Comparison of ENCODE assay signal across 25 cellular contexts in the genomic region with DNA sequence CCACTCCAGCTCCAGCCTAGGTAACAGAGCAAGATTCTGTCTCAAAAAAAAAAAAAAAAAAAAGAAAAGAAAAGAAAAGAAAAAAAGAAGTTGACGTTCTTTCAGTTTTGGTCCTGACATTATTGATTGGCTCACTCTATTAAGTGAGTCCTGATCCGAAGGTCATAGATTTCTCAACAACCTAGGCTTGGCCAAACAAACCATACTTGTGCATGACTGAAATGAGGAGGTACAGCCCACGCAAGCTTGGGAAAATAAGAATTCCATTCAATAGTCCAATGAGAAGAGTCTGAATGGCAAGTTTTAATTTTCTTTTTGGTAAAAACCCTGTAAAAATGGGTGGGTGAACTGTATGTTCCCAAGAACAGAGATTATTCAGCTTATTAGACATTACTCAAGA. TPM values are rescaled to one million over a fixed set of nuclear protein-coding genes. Genes with fewer than 3 reads are reported as not detected.
DNase-seq lines count a peak whose midpoint lies in the region; ATAC-seq and TF ChIP-seq lines count a peak whose summit lies in the region.
"Had no signal": no experiment of that assay in that cellular context is flagged by ENCODE, and none has a peak within 500 bp of the region (broad histone marks: within the 10 kb centered on the region; RNA-seq: fewer than 3 reads in every experiment).

No MANE protein-coding gene starts in this region.

- no peak for TF ChIP-seq CTCF in liver (IDR thresholded peaks at IDR 0.05; ENCODE audit: low read depth, low read length, missing input control)

- H3K36me3 ChIP-seq in liver (ENCODE audit: control insufficient read depth in 4 of 4, insufficient read depth in 3 of 4, low read depth in 1 of 4, low read length in 3 of 4) = no peaks in the 10 kb centered on the region
- H3K36me3 ChIP-seq: BE2C, BLaER1 had no signal

- H3K9me3 ChIP-seq in liver (ENCODE audit: control insufficient read depth in 4 of 4, low read length in 3 of 4) = no peaks in the 10 kb centered on the region
- H3K9me3 ChIP-seq: BE2C had no signal

- WGBS in liver = 32% methylated on average over 3 of the region's 3 CpGs

- peaks cover 10 to 39% (median 26%) of the 10 kb centered on the region in 4 donors for H3K4me1 ChIP-seq in liver (ENCODE audit: control insufficient read depth in 4 of 4, insufficient read depth in 4 of 4, low read length in 3 of 4)
- H3K4me1 ChIP-seq: BE2C, BLaER1 had no signal

- H3K4me3 ChIP-seq in liver (ENCODE audit: low read depth in 1 of 3, low read length in 3 of 3) = no peak overlapping the region
- H3K4me3 ChIP-seq: BLaER1, GM12878 had no signal

- no peak overlapping the region for H3K9ac ChIP-seq in liver (ENCODE audit: low read depth in 1 of 2, low read length in 2 of 2)
- H3K9ac ChIP-seq: BLaER1 had no signal

- H3K27me3 ChIP-seq in liver (ENCODE audit: control insufficient read depth in 4 of 4, insufficient read depth in 4 of 4, low read length in 3 of 4) = no peaks in the 10 kb centered on the region

- DNase-seq in left lobe of liver (ENCODE audit: low spot score) (no peak), OCI-M1 (lab: John Stamatoyannopoulos, UW) (no peak), SKM-1 treated with dmso at 0.1 percent for 144 hours (lab: John Stamatoyannopoulos, UW; ENCODE audit: unreplicated experiment) (no peak)
- DNase-seq in activated effector memory CD4-positive, alpha-beta T cell treated with Interleukin-2 at 50 U/mL for 16 hours = no peak
- DNase-seq: 8988T; ACHN; BE2C; C1 segment of cervical spinal cord; CD4-positive, alpha-beta memory T cell; CD4-positive, CD25-positive, alpha-beta regulatory T cell; CD8-positive, alpha-beta memory T cell; COR-L47; DMS 273 treated with DMSO at 0.1 percent for 48 hours; DMS153; DMS53; DMS79; DND-41; EL; GDM1 had no signal

- H3K27ac ChIP-seq in liver (ENCODE audit: low read depth in 1 of 2, low read length in 2 of 2) = peak overlapping the region; percentile 16 to 52
- H3K27ac ChIP-seq: BLaER1 had no signal

- TF ChIP-seq RAD21 in liver (IDR thresholded peaks at IDR 0.05) = peak in 1 of 2 donors; percentile 33

- peak; percentile 34 for ATAC-seq in left lobe of liver
- ATAC-seq: GM12878 had no signal

TF ChIP-seq in liver, 16 proteins besides CTCF, POLR2A, EP300 and RAD21:
- TF ChIP-seq, protein P1, sequence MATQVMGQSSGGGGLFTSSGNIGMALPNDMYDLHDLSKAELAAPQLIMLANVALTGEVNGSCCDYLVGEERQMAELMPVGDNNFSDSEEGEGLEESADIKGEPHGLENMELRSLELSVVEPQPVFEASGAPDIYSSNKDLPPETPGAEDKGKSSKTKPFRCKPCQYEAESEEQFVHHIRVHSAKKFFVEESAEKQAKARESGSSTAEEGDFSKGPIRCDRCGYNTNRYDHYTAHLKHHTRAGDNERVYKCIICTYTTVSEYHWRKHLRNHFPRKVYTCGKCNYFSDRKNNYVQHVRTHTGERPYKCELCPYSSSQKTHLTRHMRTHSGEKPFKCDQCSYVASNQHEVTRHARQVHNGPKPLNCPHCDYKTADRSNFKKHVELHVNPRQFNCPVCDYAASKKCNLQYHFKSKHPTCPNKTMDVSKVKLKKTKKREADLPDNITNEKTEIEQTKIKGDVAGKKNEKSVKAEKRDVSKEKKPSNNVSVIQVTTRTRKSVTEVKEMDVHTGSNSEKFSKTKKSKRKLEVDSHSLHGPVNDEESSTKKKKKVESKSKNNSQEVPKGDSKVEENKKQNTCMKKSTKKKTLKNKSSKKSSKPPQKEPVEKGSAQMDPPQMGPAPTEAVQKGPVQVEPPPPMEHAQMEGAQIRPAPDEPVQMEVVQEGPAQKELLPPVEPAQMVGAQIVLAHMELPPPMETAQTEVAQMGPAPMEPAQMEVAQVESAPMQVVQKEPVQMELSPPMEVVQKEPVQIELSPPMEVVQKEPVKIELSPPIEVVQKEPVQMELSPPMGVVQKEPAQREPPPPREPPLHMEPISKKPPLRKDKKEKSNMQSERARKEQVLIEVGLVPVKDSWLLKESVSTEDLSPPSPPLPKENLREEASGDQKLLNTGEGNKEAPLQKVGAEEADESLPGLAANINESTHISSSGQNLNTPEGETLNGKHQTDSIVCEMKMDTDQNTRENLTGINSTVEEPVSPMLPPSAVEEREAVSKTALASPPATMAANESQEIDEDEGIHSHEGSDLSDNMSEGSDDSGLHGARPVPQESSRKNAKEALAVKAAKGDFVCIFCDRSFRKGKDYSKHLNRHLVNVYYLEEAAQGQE (IDR thresholded peaks at IDR 0.05) = peak; percentile 59
- TF ChIP-seq TAF1 (conservative IDR thresholded peaks at IDR 0.05) = no peak
- TF ChIP-seq RXRA (IDR thresholded peaks at IDR 0.05) = peak; percentile 70 to 87
- TF ChIP-seq HNF4A (conservative IDR thresholded peaks at IDR 0.05) = peak; percentile 83 to 86
- TF ChIP-seq, protein P2, sequence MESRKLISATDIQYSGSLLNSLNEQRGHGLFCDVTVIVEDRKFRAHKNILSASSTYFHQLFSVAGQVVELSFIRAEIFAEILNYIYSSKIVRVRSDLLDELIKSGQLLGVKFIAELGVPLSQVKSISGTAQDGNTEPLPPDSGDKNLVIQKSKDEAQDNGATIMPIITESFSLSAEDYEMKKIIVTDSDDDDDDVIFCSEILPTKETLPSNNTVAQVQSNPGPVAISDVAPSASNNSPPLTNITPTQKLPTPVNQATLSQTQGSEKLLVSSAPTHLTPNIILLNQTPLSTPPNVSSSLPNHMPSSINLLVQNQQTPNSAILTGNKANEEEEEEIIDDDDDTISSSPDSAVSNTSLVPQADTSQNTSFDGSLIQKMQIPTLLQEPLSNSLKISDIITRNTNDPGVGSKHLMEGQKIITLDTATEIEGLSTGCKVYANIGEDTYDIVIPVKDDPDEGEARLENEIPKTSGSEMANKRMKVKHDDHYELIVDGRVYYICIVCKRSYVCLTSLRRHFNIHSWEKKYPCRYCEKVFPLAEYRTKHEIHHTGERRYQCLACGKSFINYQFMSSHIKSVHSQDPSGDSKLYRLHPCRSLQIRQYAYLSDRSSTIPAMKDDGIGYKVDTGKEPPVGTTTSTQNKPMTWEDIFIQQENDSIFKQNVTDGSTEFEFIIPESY (IDR thresholded peaks at IDR 0.05) = peak; percentile 61
- TF ChIP-seq SP1 (IDR thresholded peaks at IDR 0.05) = peak; percentile 61
- TF ChIP-seq EGR1 (IDR thresholded peaks at IDR 0.05; ENCODE audit: low read depth in 2 of 2) = peak; percentile 57 to 70
- TF ChIP-seq JUND (IDR thresholded peaks at IDR 0.05) = peak in 1 of 2 donors; percentile 79
- TF ChIP-seq FOXA2 (IDR thresholded peaks at IDR 0.05) = peak; percentile 31
- TF ChIP-seq, protein P3, sequence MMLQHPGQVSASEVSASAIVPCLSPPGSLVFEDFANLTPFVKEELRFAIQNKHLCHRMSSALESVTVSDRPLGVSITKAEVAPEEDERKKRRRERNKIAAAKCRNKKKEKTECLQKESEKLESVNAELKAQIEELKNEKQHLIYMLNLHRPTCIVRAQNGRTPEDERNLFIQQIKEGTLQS (IDR thresholded peaks at IDR 0.05) = no peak
- peak; percentile 69 for TF ChIP-seq HNF4G (IDR thresholded peaks at IDR 0.05)
- TF ChIP-seq YY1 (IDR thresholded peaks at IDR 0.05) = peak; percentile 56
- TF ChIP-seq FOXA1 (IDR thresholded peaks at IDR 0.05) = no peak

RNA-seq across cellular contexts. Expression of a gene that starts 3.2 kb away (rescaled TPM):
- total RNA-seq in left lobe of liver (127 TPM), liver (10 to 100 TPM in 1 of 2 donors, 1 to 10 TPM in 1; 2.5 to 43.3 TPM)
- 10 to 100 TPM; 17.7 to 32.8 TPM for polyA plus RNA-seq in liver
- total RNA-seq: CD4-positive, alpha-beta memory T cell; CD4-positive, CD25-positive, alpha-beta regulatory T cell; CD8-positive, alpha-beta memory T cell; G401; GM12878 had no signal
- polyA plus RNA-seq: AG04450; CD14-positive monocyte; CD4-positive, alpha-beta memory T cell; CD4-positive, CD25-positive, alpha-beta regulatory T cell; CD8-positive, alpha-beta memory T cell; GM12878 had no signal
